Comparison of ENCODE assay signal across 9 cellular contexts in the genomic region with DNA sequence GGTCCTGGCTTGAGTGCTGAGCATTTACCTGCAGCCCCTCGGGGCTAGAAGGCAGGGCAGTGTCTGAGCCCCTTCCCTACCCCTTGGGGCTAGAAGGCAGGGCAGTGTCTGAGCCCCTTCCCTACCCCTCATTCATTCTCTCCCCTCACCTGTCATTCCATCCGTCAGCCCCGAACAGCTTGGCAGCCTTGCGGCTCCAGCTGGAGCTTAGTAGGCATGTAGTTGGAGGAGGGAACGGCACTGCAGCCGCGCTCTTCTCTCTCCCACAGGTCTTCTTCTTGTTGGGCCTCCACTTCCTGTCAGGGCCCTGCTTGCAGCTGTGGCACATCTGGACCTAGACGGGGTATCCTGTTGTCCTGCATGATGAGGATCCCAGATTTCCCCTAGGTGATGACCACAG. TPM values are rescaled to one million over a fixed set of nuclear protein-coding genes. Genes with fewer than 3 reads are reported as not detected.
DNase-seq lines count a peak whose midpoint lies in the region; ATAC-seq and TF ChIP-seq lines count a peak whose summit lies in the region.
"Had no signal": no experiment of that assay in that cellular context is flagged by ENCODE, and none has a peak within 500 bp of the region (broad histone marks: within the 10 kb centered on the region; RNA-seq: fewer than 3 reads in every experiment).

No MANE protein-coding gene starts in this region.

- peak overlapping the region in 8 of 10 experiments; percentile 8 to 46 (median 42); a peak in 14 of 20 replicates for H3K4me3 ChIP-seq in BLaER1 treated with 17β-estradiol and CSF1 and Interleukin-3, amounts not matched to agents 10 nM and 100 nM
- H3K4me3 ChIP-seq in colonic mucosa: no peak overlapping the region

- CTCF ChIA-PET in T-cell (lab: Charles Lee): no interaction called here

- peak overlapping the region in 1 of 2 donors; percentile 44 for H3K27ac Mint-ChIP-seq in T-cell
- H3K27ac Mint-ChIP-seq: memory B cell had no signal

- H3K9ac ChIP-seq in BLaER1 treated with 17β-estradiol and CSF1 and Interleukin-3, amounts not matched to agents 10 nM and 100 nM: peak overlapping the region in 9 of 11 experiments; percentile 43 to 81 (median 71); a peak in 17 of 22 replicates
- no peak overlapping the region for H3K9ac ChIP-seq in colonic mucosa (ENCODE audit: low read depth in 2 of 2, low read length in 2 of 2)

- ATAC-seq in sciatic nerve (no peak), T-cell (replicated peaks in 1 of 4) (no peak), GM19397 (IDR thresholded peaks at IDR 0.05; ENCODE audit: unreplicated experiment) (no peak)

- peaks cover 10% of the 10 kb centered on the region for H3K36me3 Mint-ChIP-seq in T-cell

- POLR2A ChIA-PET in T-cell (lab: Charles Lee): no interaction called here

- H3K4me1 Mint-ChIP-seq in T-cell: peaks cover 88 to 89% (median 89%) of the 10 kb centered on the region in 3 donors

- H3K27me3 Mint-ChIP-seq in T-cell: no peaks in the 10 kb centered on the region
- H3K27me3 Mint-ChIP-seq: memory B cell had no signal

- H3K4me3 Mint-ChIP-seq in T-cell: peak overlapping the region in 1 of 3 donors; percentile 46
- H3K4me3 Mint-ChIP-seq: memory B cell had no signal

- intact Hi-C loops in colonic mucosa (cut with DNase I): no loop called here
- intact Hi-C loops in sciatic nerve (cut with DNase I): no loop called here

- H3K36me3 ChIP-seq in BLaER1 treated with 17β-estradiol and CSF1 and Interleukin-3, amounts not matched to agents 10 nM and 100 nM: peaks cover 0 to 19% (median 14%) of the 10 kb centered on the region in 11 experiments; a peak in 9 of 22 replicates
- H3K36me3 ChIP-seq in colonic mucosa: no peaks in the 10 kb centered on the region

- peaks cover 94 to 100% (median 100%) of the 10 kb centered on the region in 10 experiments for H3K4me1 ChIP-seq in BLaER1 treated with 17β-estradiol and CSF1 and Interleukin-3, amounts not matched to agents 10 nM and 100 nM
- H3K4me1 ChIP-seq in colonic mucosa: peaks cover 18% of the 10 kb centered on the region

- peaks cover 52 to 100% (median 88%) of the 10 kb centered on the region in 11 experiments; a peak in 20 of 22 replicates for H4K20me1 ChIP-seq in BLaER1 treated with 17β-estradiol and CSF1 and Interleukin-3, amounts not matched to agents 10 nM and 100 nM

- no peaks in the 10 kb centered on the region for H3K9me3 ChIP-seq in BLaER1 treated with 17β-estradiol and CSF1 and Interleukin-3, amounts not matched to agents 10 nM and 100 nM (replicated peaks in 1 of 11)
- no peaks in the 10 kb centered on the region for H3K9me3 ChIP-seq in colonic mucosa

- DNase-seq in ELF-1 (ENCODE audit: low read depth, low spot score) (peak; percentile 8), colonic mucosa (no peak), sciatic nerve (ENCODE audit: low spot score) (peak; percentile 49), NCI-H2081 treated with DMSO at 0.1 percent for 48 hours (lab: John Stamatoyannopoulos, UW) (no peak), T-cell (no peak)
- DNase-seq: activated gamma-delta T cell had no signal

- peak overlapping the region in 9 of 11 experiments; percentile 55 to 92 (median 84); a peak in 18 of 22 replicates for H3K27ac ChIP-seq in BLaER1 treated with 17β-estradiol and CSF1 and Interleukin-3, amounts not matched to agents 10 nM and 100 nM
- peak overlapping the region; percentile 45 for H3K27ac ChIP-seq in colonic mucosa

- no peaks in the 10 kb centered on the region for H3K27me3 ChIP-seq in BLaER1 treated with 17β-estradiol and CSF1 and Interleukin-3, amounts not matched to agents 10 nM and 100 nM
- H3K27me3 ChIP-seq in colonic mucosa: no peaks in the 10 kb centered on the region

- no peak for TF ChIP-seq CTCF in colonic mucosa (IDR thresholded peaks at IDR 0.05)

- no peaks in the 10 kb centered on the region for H3K9me3 Mint-ChIP-seq in T-cell
- H3K9me3 Mint-ChIP-seq: memory B cell had no signal

- H3K4me2 ChIP-seq in BLaER1 treated with 17β-estradiol and CSF1 and Interleukin-3, amounts not matched to agents 10 nM and 100 nM: peak overlapping the region; percentile 82 to 98 (median 97)

RNA-seq across cellular contexts. Expression of gene MAPKAPK2, which starts 22.1 kb away (rescaled TPM):
- 10 to 100 TPM; 61.4 to 71.1 TPM for total RNA-seq in colonic mucosa
- total RNA-seq in sciatic nerve: 56.3 TPM
- 100 to 1,000 TPM in 1 of 5 donors, 10 to 100 TPM in 4; 64.3 to 117 (median 78.4) TPM for total RNA-seq in T-cell

Comparison
In these comparisons a context has a peak if more than half of its experiments do, and no peak if none do; other contexts are left out.
1. H3K9ac ChIP-seq: peak in BLaER1 treated with 17β-estradiol and CSF1 and Interleukin-3, amounts not matched to agents 10 nM and 100 nM (9 of 11); none in colonic mucosa (0 of 2).
2. DNase-seq: peak in ELF-1 (single experiment) and sciatic nerve (single experiment); none in colonic mucosa (single experiment), NCI-H2081 treated with DMSO at 0.1 percent for 48 hours (single experiment) and T-cell (0 of 34).